Comparison of ENCODE assay signal across 27 cellular contexts in the genomic region with DNA sequence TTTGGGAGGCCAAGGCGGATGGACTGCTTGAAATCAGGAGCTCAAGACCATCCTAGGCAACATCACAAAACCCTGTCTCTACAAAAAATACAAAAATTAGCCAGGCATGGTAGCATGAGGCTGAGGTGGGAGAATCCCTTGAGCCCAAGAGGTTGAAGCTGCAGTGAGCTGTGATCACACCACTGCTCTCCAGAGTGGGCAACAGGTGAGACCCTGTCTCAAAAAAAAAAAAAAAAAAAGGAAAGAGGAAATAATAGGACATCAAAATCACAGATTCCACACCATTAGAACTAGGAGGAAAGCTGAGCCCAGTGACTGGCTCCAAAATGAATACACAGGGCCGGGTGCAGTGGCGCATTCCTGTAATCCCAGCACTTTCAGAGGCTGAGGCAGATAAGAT.
"Had no signal": no experiment of that assay in that cellular context is flagged by ENCODE, and none has a peak within 500 bp of the region (broad histone marks: within the 10 kb centered on the region; RNA-seq: fewer than 3 reads in every experiment).

No MANE protein-coding gene starts in this region.

- H3K4me3 ChIP-seq: colonic mucosa, esophagus squamous epithelium, left ventricle myocardium inferior, lower lobe of right lung, neural progenitor cell, prostate gland, right atrium auricular region, smooth muscle cell, thoracic aorta, tibial nerve, upper lobe of right lung, uterus had no signal

- H2AFZ ChIP-seq: neural progenitor cell had no signal

- DNase-seq: effector memory CD4-positive, alpha-beta T cell; esophagus squamous epithelium; foreskin melanocyte; glutamatergic neuron; immature natural killer cell; islet precursor cell; kidney glomerular epithelial cell; left ventricle myocardium inferior; lower lobe of right lung; natural killer cell; stimulated activated CD4-positive, alpha-beta T cell treated with anti-CD3 and anti-CD28 coated beads, Interleukin-12 subunit alpha, Interleukin-12 subunit beta, amount 100 ng/mL, for 4 hours; stimulated activated CD4-positive, alpha-beta T cell treated with anti-CD3 and anti-CD28 coated beads, Interleukin-2, amount 100 ng/mL, for 24 hours; stimulated activated CD4-positive, alpha-beta T cell treated with anti-CD3 and anti-CD28 coated beads, Interleukin-4, amount 100 ng/mL, for 24 hours; stimulated activated naive CD8-positive, alpha-beta T cell treated with anti-CD3 and anti-CD28 coated beads, Interleukin-15, Interleukin-2, amounts not matched to agents 100 U/mL and 50 U/mL, for 24 hours; substantia nigra; upper lobe of right lung; uterus had no signal

- H3K27me3 ChIP-seq: colonic mucosa, esophagus squamous epithelium, neural progenitor cell, right atrium auricular region, tibial nerve, upper lobe of right lung, uterus had no signal

- H3K9me3 ChIP-seq: prostate gland had no signal

- H3K36me3 ChIP-seq: colonic mucosa, prostate gland, uterus had no signal

- H3K4me1 ChIP-seq: colonic mucosa, uterus had no signal

- H3K27me3 Mint-ChIP-seq: dendritic cell treated with granulocyte-macrophage colony-stimulating factor and Interleukin-4, amounts not matched to agents 40 ng/mL and 50 ng/mL, for 4 days had no signal

- H3K27ac Mint-ChIP-seq: dendritic cell treated with granulocyte-macrophage colony-stimulating factor and Interleukin-4, amounts not matched to agents 40 ng/mL and 50 ng/mL, for 4 days; immature natural killer cell; natural killer cell; neural progenitor cell; stimulated activated effector memory CD8-positive, alpha-beta T cell treated with anti-CD3 and anti-CD28 coated beads, Interleukin-12 subunit alpha, Interleukin-12 subunit beta, amount 100 ng/mL, for 72 hours had no signal

- H3K9ac ChIP-seq: neural progenitor cell had no signal

- H3K4me2 ChIP-seq: neural progenitor cell, smooth muscle cell had no signal

- ATAC-seq: lower lobe of right lung; natural killer cell; sciatic nerve; stimulated activated effector memory CD8-positive, alpha-beta T cell treated with anti-CD3 and anti-CD28 coated beads, Interleukin-12 subunit alpha, Interleukin-12 subunit beta, amount 100 ng/mL, for 72 hours; stimulated activated naive CD8-positive, alpha-beta T cell treated with anti-CD3 and anti-CD28 coated beads, Interleukin-15, Interleukin-2, amounts not matched to agents 100 U/mL and 50 U/mL, for 24 hours; upper lobe of right lung had no signal

- H3K27ac ChIP-seq: colonic mucosa, esophagus squamous epithelium, left ventricle myocardium inferior, lower lobe of right lung, neural progenitor cell, prostate gland, right atrium auricular region, thoracic aorta, tibial nerve, upper lobe of right lung, uterus had no signal

- H3K4me3 Mint-ChIP-seq: dendritic cell treated with granulocyte-macrophage colony-stimulating factor and Interleukin-4, amounts not matched to agents 40 ng/mL and 50 ng/mL, for 4 days; immature natural killer cell; natural killer cell; neural progenitor cell; stimulated activated effector memory CD8-positive, alpha-beta T cell treated with anti-CD3 and anti-CD28 coated beads, Interleukin-12 subunit alpha, Interleukin-12 subunit beta, amount 100 ng/mL, for 72 hours had no signal
